8 cellular contexts compared by ENCODE assay signal in the genomic region with DNA sequence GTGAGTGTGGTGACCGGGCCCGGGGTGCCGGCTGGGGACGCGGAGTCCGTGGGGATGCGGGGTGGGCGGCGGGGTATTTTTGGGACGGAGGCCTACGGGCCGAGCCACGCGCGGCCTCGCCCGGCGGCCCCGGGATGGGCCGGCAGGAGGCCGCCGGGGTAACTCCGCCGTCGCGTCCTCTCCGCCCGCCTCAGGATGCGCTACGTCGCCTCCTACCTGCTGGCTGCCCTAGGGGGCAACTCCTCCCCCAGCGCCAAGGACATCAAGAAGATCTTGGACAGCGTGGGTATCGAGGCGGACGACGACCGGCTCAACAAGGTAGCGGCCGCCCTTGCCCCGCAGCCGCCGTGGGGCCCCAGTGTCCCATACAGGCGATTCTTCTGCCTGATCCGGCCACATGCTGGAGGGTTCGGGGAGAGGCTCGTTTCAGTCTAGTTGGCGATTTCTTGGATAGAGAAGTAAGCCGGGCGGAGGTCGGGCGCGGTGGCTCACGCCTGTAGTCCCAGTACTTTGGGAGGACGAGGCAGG. TPM values are rescaled to one million over a fixed set of nuclear protein-coding genes. Genes with fewer than 3 reads are reported as not detected.
DNase-seq lines count a peak whose midpoint lies in the region; ATAC-seq and TF ChIP-seq lines count a peak whose summit lies in the region.

No MANE protein-coding gene starts in this region.

- TF ChIP-seq CTCF in CD4-positive, alpha-beta T cell (IDR thresholded peaks at IDR 0.05) = no peak
- TF ChIP-seq CTCF in liver (IDR thresholded peaks at IDR 0.05; ENCODE audit: low read depth, low read length, missing input control) = no peak
- no peak for TF ChIP-seq CTCF in upper lobe of right lung (IDR thresholded peaks at IDR 0.05)

- H3K27me3 Mint-ChIP-seq in CD4-positive, alpha-beta T cell = no peaks in the 10 kb centered on the region

- H3K27ac Mint-ChIP-seq in CD4-positive, alpha-beta T cell = peak overlapping the region; percentile 99

- under 1% methylated on average over 55 of the region's 55 CpGs for WGBS in liver

- peak; percentile 8 for ATAC-seq in CD4-positive, alpha-beta T cell (ENCODE audit: poor library complexity)
- peak; percentile 8 for ATAC-seq in HG02884 (IDR thresholded peaks at IDR 0.05; ENCODE audit: unreplicated experiment)
- ATAC-seq in upper lobe of right lung = no peak
- no peak for ATAC-seq in HG02938 (IDR thresholded peaks at IDR 0.05; ENCODE audit: unreplicated experiment)

- peaks cover 36% of the 10 kb centered on the region for H3K36me3 Mint-ChIP-seq in CD4-positive, alpha-beta T cell (ENCODE audit: low read depth)

- H3K9me3 Mint-ChIP-seq in CD4-positive, alpha-beta T cell = no peaks in the 10 kb centered on the region

- H3K4me3 ChIP-seq in liver (ENCODE audit: low read depth in 1 of 3, low read length in 3 of 3) (peak overlapping the region; percentile 74 to 87 (median 80)), upper lobe of right lung (peak overlapping the region; percentile 100)

- DNase-seq in CD4-positive, alpha-beta T cell = no peak
- no peak for DNase-seq in upper lobe of right lung
- DNase-seq in NCI-H524 (lab: John Stamatoyannopoulos, UW) = no peak
- DNase-seq in NCI-H2107 (lab: John Stamatoyannopoulos, UW) = no peak

- peak overlapping the region; percentile 95 for H3K4me3 Mint-ChIP-seq in CD4-positive, alpha-beta T cell

- no peaks in the 10 kb centered on the region for H3K27me3 ChIP-seq in CD4-positive, alpha-beta T cell (ENCODE audit: control insufficient read depth, insufficient read depth, low read length)
- H3K27me3 ChIP-seq in liver (ENCODE audit: control insufficient read depth in 4 of 4, insufficient read depth in 4 of 4, low read length in 3 of 4) = no peaks in the 10 kb centered on the region
- H3K27me3 ChIP-seq in upper lobe of right lung = no peaks in the 10 kb centered on the region

- TF ChIP-seq RAD21 in liver (IDR thresholded peaks at IDR 0.05) = no peak

- H3K9ac ChIP-seq in liver (ENCODE audit: low read depth in 1 of 2, low read length in 2 of 2) = peak overlapping the region; percentile 74 to 96

- H3K36me3 ChIP-seq in liver (ENCODE audit: control insufficient read depth in 4 of 4, insufficient read depth in 3 of 4, low read depth in 1 of 4, low read length in 3 of 4) (peaks cover 5 to 23% (median 18%) of the 10 kb centered on the region in 4 donors), upper lobe of right lung (peaks cover 32% of the 10 kb centered on the region)

- CTCF ChIA-PET in CD4-positive, alpha-beta T cell (lab: Charles Lee) = interaction anchor here (0.6 kb wide), 2 partner anchors 33 to 118 kb away, joined by 3 read pairs; no protein-coding TSS in a partner anchor

- H3K27ac ChIP-seq in CD4-positive, alpha-beta T cell (ENCODE audit: low read depth, low read length) = peak overlapping the region; percentile 95
- H3K27ac ChIP-seq in angular gyrus (ENCODE audit: low read depth, low read length) (peak overlapping the region; percentile 100), liver (ENCODE audit: low read depth in 1 of 2, low read length in 2 of 2) (peak overlapping the region; percentile 97 to 100), upper lobe of right lung (peak overlapping the region; percentile 97)

- intact Hi-C loops in CD4-positive, alpha-beta T cell (cut with DNase I, micrococcal nuclease) = no loop called here
- intact Hi-C loops in upper lobe of right lung (cut with DNase I) = no loop called here

- no peaks in the 10 kb centered on the region for H3K9me3 ChIP-seq in CD4-positive, alpha-beta T cell (ENCODE audit: control insufficient read depth, low read length)
- no peaks in the 10 kb centered on the region for H3K9me3 ChIP-seq in liver (ENCODE audit: control insufficient read depth in 4 of 4, low read length in 3 of 4)
- no peaks in the 10 kb centered on the region for H3K9me3 ChIP-seq in upper lobe of right lung

- H3K4me1 ChIP-seq in liver (ENCODE audit: control insufficient read depth in 4 of 4, insufficient read depth in 4 of 4, low read length in 3 of 4) = peaks cover 6 to 32% (median 22%) of the 10 kb centered on the region in 4 donors
- peaks cover 28% of the 10 kb centered on the region for H3K4me1 ChIP-seq in upper lobe of right lung

- peaks cover 35% of the 10 kb centered on the region for H3K4me1 Mint-ChIP-seq in CD4-positive, alpha-beta T cell (ENCODE audit: low read depth)

- POLR2A ChIA-PET in CD4-positive, alpha-beta T cell (lab: Charles Lee) = interaction anchor here (0.6 to 2.2 kb wide), 19 partner anchors 9 to 603 kb away, joined by 3 to 101 read pairs (median 4); partner anchors contain the start of genes BET1L, DEAF1, PHRF1 and PNPLA2

TF ChIP-seq in liver, 16 proteins besides CTCF, POLR2A, EP300 and RAD21:
- TF ChIP-seq, protein P1, sequence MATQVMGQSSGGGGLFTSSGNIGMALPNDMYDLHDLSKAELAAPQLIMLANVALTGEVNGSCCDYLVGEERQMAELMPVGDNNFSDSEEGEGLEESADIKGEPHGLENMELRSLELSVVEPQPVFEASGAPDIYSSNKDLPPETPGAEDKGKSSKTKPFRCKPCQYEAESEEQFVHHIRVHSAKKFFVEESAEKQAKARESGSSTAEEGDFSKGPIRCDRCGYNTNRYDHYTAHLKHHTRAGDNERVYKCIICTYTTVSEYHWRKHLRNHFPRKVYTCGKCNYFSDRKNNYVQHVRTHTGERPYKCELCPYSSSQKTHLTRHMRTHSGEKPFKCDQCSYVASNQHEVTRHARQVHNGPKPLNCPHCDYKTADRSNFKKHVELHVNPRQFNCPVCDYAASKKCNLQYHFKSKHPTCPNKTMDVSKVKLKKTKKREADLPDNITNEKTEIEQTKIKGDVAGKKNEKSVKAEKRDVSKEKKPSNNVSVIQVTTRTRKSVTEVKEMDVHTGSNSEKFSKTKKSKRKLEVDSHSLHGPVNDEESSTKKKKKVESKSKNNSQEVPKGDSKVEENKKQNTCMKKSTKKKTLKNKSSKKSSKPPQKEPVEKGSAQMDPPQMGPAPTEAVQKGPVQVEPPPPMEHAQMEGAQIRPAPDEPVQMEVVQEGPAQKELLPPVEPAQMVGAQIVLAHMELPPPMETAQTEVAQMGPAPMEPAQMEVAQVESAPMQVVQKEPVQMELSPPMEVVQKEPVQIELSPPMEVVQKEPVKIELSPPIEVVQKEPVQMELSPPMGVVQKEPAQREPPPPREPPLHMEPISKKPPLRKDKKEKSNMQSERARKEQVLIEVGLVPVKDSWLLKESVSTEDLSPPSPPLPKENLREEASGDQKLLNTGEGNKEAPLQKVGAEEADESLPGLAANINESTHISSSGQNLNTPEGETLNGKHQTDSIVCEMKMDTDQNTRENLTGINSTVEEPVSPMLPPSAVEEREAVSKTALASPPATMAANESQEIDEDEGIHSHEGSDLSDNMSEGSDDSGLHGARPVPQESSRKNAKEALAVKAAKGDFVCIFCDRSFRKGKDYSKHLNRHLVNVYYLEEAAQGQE (IDR thresholded peaks at IDR 0.05) = no peak
- TF ChIP-seq, protein P2, sequence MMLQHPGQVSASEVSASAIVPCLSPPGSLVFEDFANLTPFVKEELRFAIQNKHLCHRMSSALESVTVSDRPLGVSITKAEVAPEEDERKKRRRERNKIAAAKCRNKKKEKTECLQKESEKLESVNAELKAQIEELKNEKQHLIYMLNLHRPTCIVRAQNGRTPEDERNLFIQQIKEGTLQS (IDR thresholded peaks at IDR 0.05) = no peak
- TF ChIP-seq EGR1 (IDR thresholded peaks at IDR 0.05; ENCODE audit: low read depth in 2 of 2) = no peak
- no peak for TF ChIP-seq TAF1 (conservative IDR thresholded peaks at IDR 0.05)
- TF ChIP-seq, protein P3, sequence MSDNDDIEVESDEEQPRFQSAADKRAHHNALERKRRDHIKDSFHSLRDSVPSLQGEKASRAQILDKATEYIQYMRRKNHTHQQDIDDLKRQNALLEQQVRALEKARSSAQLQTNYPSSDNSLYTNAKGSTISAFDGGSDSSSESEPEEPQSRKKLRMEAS (IDR thresholded peaks at IDR 0.05) = no peak
- no peak for TF ChIP-seq NR2F2 (IDR thresholded peaks at IDR 0.05)
- TF ChIP-seq HNF4G (IDR thresholded peaks at IDR 0.05) = no peak
- no peak for TF ChIP-seq RXRA (IDR thresholded peaks at IDR 0.05)
- TF ChIP-seq GABPA (IDR thresholded peaks at IDR 0.05 in 1 of 2, conservative IDR thresholded peaks at IDR 0.05 in 1 of 2) = no peak
- TF ChIP-seq FOXA1 (IDR thresholded peaks at IDR 0.05) = no peak
- no peak for TF ChIP-seq ZBTB33 (IDR thresholded peaks at IDR 0.05)
- no peak for TF ChIP-seq YY1 (IDR thresholded peaks at IDR 0.05)
- no peak for TF ChIP-seq HNF4A (conservative IDR thresholded peaks at IDR 0.05)
- no peak for TF ChIP-seq SP1 (IDR thresholded peaks at IDR 0.05)
TF ChIP-seq in liver: peak in this region for 0.

RNA-seq across cellular contexts. Expression of gene RPLP2, which starts 0.3 kb away (rescaled TPM):
- 1,000 to 10,000 TPM; 5,234 to 5,390 TPM for total RNA-seq in CD4-positive, alpha-beta T cell
- total RNA-seq in liver (100 to 1,000 TPM in 1 of 2 donors, 10 to 100 TPM in 1; 59.8 to 297 TPM), upper lobe of right lung (1,548 TPM)
- polyA plus RNA-seq in liver = 100 to 1,000 TPM; 273 to 476 TPM

RNA-seq across cellular contexts. Expression of gene PIDD1, which starts 5.1 kb away (rescaled TPM):
- total RNA-seq in CD4-positive, alpha-beta T cell = 10 to 100 TPM; 32.6 to 33.0 TPM
- 10 to 100 TPM in 1 of 2 donors, 1 to 10 TPM in 1; 7.8 to 10.4 TPM for total RNA-seq in liver
- 1 to 10 TPM; 6.4 to 7.3 TPM for polyA plus RNA-seq in liver
- total RNA-seq in upper lobe of right lung = 13.1 TPM

RNA-seq across cellular contexts. Expression of gene PNPLA2, which starts 8.6 kb away (rescaled TPM):
- 100 to 1,000 TPM; 202 to 220 TPM for total RNA-seq in CD4-positive, alpha-beta T cell
- 10 to 100 TPM; 13.7 to 29.1 TPM for total RNA-seq in liver
- 10 to 100 TPM; 25.3 to 58.9 TPM for polyA plus RNA-seq in liver
- total RNA-seq in upper lobe of right lung = 143 TPM

RNA-seq across cellular contexts. Expression of gene SLC25A22, which starts 12.0 kb away (rescaled TPM):
- total RNA-seq in CD4-positive, alpha-beta T cell = 10 to 100 TPM in 1 of 2 experiments, 1 to 10 TPM in 1; 9.1 to 11.1 TPM
- 10 to 100 TPM in 1 of 2 donors, 1 to 10 TPM in 1; 5.3 to 15.1 TPM for total RNA-seq in liver
- 10 to 100 TPM in 1 of 2 donors, 1 to 10 TPM in 1; 9.0 to 26.8 TPM for polyA plus RNA-seq in liver
- total RNA-seq in upper lobe of right lung = 20.8 TPM

RNA-seq across cellular contexts. Expression of gene CRACR2B, which starts 17.6 kb away (rescaled TPM):
- under 1 TPM in 1 of 2 experiments, not detected in 1; 0.33 TPM for total RNA-seq in CD4-positive, alpha-beta T cell
- total RNA-seq in liver = 1 to 10 TPM in 1 of 2 donors, under 1 TPM in 1; 0.14 to 2.8 TPM
- polyA plus RNA-seq in liver = 1 to 10 TPM; 1.6 to 2.9 TPM
- 34.3 TPM for total RNA-seq in upper lobe of right lung

Comparison
In these comparisons a context has a peak if more than half of its experiments do, and no peak if none do; other contexts are left out.
1. ATAC-seq: peak in CD4-positive, alpha-beta T cell (single experiment) and HG02884 (single experiment); none in upper lobe of right lung (single experiment) and HG02938 (single experiment).
2. Peak in every context shown above with its lines, with median percentiles within 50 percentile points of each other: H3K27ac ChIP-seq.